17 cellular contexts compared by ENCODE assay signal in the genomic region with DNA sequence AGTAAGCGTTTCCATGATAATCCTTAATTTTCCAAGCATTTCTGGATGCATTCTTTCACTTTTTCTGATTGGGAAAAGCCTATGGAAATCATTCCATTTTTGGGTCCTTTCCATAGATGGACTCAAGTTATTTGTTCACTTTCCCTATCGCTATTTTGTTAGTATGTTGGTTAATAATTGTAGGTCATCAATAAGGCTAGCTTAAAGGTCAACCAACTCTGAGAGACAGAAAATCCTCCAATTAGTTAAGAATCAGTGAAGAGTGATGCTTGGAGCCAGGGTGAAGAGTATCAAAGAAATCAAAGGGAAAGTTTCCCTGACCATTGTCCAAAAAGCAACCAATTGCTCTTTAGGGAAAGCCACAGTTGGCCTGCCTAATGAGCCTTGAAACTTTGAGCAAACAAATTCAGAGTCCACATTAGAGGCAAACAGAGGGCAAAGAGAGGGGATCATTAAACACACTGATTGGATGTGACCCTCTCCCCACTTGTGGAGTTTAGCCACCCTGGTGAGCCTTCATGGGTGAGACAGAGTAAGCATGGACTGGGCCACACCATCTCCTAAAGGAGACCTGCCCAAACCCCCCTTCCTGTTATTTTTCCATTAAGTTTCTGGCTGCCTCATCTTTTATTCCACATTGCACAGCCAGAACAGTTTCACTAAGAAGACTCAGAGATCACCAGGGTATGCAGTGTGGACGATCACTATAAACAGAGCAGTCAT.
"Had no signal": no experiment of that assay in that cellular context is flagged by ENCODE, and none has a peak within 500 bp of the region (broad histone marks: within the 10 kb centered on the region; RNA-seq: fewer than 3 reads in every experiment).

No MANE protein-coding gene starts in this region.

- H3K4me1 ChIP-seq: ascending aorta, lower lobe of right lung had no signal

- DNase-seq: activated B cell treated with CpG ODN at 0.5 μM for 24 hours; activated CD4-positive, alpha-beta memory T cell treated with anti-CD3 and anti-CD28 coated beads, Interleukin-2, amount 10 ng/mL, durations not matched to agents 7 days and 5 days; activated CD4-positive, alpha-beta T cell treated with anti-CD3 and anti-CD28 coated beads for 4 hours; activated CD8-positive, alpha-beta memory T cell treated with anti-CD3 and anti-CD28 coated beads, Interleukin-2, amount 10 ng/mL, durations not matched to agents 7 days and 5 days; head of caudate nucleus; lower lobe of right lung; right cardiac atrium; small intestine; stimulated activated CD4-positive, alpha-beta T cell treated with anti-CD3 and anti-CD28 coated beads, Interleukin-4, amount 100 ng/mL, for 1 hour; stimulated activated naive CD8-positive, alpha-beta T cell treated with anti-CD3 and anti-CD28 coated beads, Interleukin-15, amount 100 ng/mL, for 72 hours; T-cell; trophoblast cell had no signal

- H3K36me3 ChIP-seq: ascending aorta, lower lobe of right lung had no signal

- H3K27ac ChIP-seq: ascending aorta, coronary artery, lower lobe of right lung had no signal

- H3K9me3 ChIP-seq: ascending aorta, lower lobe of right lung had no signal

- H3K4me3 ChIP-seq: ascending aorta, coronary artery, lower lobe of right lung had no signal

- H3K27me3 ChIP-seq: ascending aorta had no signal

- FAIRE-seq: frontal cortex, small intestine had no signal

- ATAC-seq: activated CD8-positive, alpha-beta memory T cell treated with anti-CD3 and anti-CD28 coated beads, Interleukin-2, amount 10 ng/mL, durations not matched to agents 7 days and 5 days; activated T-helper 17 cell treated with anti-CD3 and anti-CD28 coated beads, Interleukin-2, amount 50 U/mL, for 72 hours; lower lobe of right lung; natural killer cell treated with Interleukin-12 subunit alpha and Interleukin-12 subunit beta and Interleukin-15 and Interleukin-18, amount 100 ng/mL, for 72 hours; right cardiac atrium; stimulated activated naive CD8-positive, alpha-beta T cell treated with anti-CD3 and anti-CD28 coated beads, Interleukin-15, amount 100 ng/mL, for 72 hours; T-cell had no signal
